Comparison of ENCODE assay signal across 10 cellular contexts in genomic region chr5:87829214-87829551, GRCh38.
DNase-seq lines count a peak whose midpoint lies in the region; ATAC-seq and TF ChIP-seq lines count a peak whose summit lies in the region.
"Had no signal": no experiment of that assay in that cellular context is flagged by ENCODE, and none has a peak within 500 bp of the region (broad histone marks: within the 10 kb centered on the region; RNA-seq: fewer than 3 reads in every experiment).

No MANE protein-coding gene starts in this region.

- H3K4me1 ChIP-seq in PC-9 (replicated peaks; ENCODE audit: insufficient read depth), result peaks cover 7% of the 10 kb centered on the region; the same call in 1 of the 2 replicates
- no peaks in the 10 kb centered on the region for H3K4me1 ChIP-seq in foreskin keratinocyte

- no peaks in the 10 kb centered on the region for H4K20me1 ChIP-seq in PC-9 (ENCODE audit: insufficient read depth)

- DNase-seq in ELR (ENCODE audit: low read depth) (peak; percentile 46), PC-9 (peak; percentile 41 to 63), fibroblast of pulmonary artery (ENCODE audit: low read depth) (peak; percentile 10), renal cortical epithelial cell (ENCODE audit: low read depth) (peak; percentile 6), foreskin keratinocyte (no peak), cerebellar cortex (ENCODE audit: low spot score) (no peak)
- no peak for DNase-seq in activated naive CD4-positive, alpha-beta T cell treated with anti-CD3 and anti-CD28 coated beads, Interleukin-2, amount 10 ng/mL, durations not matched to agents 7 days and 5 days
- DNase-seq: stimulated activated naive CD8-positive, alpha-beta T cell treated with anti-CD3 and anti-CD28 coated beads, Interleukin-15, amount 100 ng/mL, for 72 hours had no signal

- H3F3A ChIP-seq in PC-9 (ENCODE audit: insufficient read depth, low read depth), result no peaks in the 10 kb centered on the region

- POLR2A ChIA-PET in PC-9 (lab: Charles Lee; ENCODE audit: unreplicated experiment), result interaction anchor here (0.7 kb wide), 1 partner anchor 663 kb away, joined by 3 read pairs; no protein-coding TSS in a partner anchor

- H3K9me2 ChIP-seq in PC-9 (ENCODE audit: insufficient read depth), result no peaks in the 10 kb centered on the region

- H3K4me2 ChIP-seq in PC-9, result peak overlapping the region; percentile 45; the same call in 1 of the 2 replicates

- H3K36me3 ChIP-seq in PC-9 (ENCODE audit: low read depth), result no peaks in the 10 kb centered on the region

- no peak for TF ChIP-seq CTCF in PC-9 (conservative IDR thresholded peaks at IDR 0.05)
- no peak for TF ChIP-seq CTCF in fibroblast of pulmonary artery (IDR thresholded peaks at IDR 0.05; ENCODE audit: low read length, missing control alignments)
- TF ChIP-seq CTCF in foreskin keratinocyte (conservative IDR thresholded peaks at IDR 0.05), result no peak

- ATAC-seq in GM21447 (IDR thresholded peaks at IDR 0.05; ENCODE audit: unreplicated experiment), result no peak
- no peak for ATAC-seq in foreskin keratinocyte
- ATAC-seq: K562; stimulated activated naive CD8-positive, alpha-beta T cell treated with anti-CD3 and anti-CD28 coated beads, Interleukin-15, amount 100 ng/mL, for 72 hours had no signal

- no TSS peak for BruUV-seq in PC-9 (replicated peaks; lab: Mats Ljungman, UMichigan)

- H3K79me2 ChIP-seq in PC-9 (ENCODE audit: low read depth), result no peaks in the 10 kb centered on the region

- H3K36me3 Mint-ChIP-seq in activated naive CD4-positive, alpha-beta T cell treated with anti-CD3 and anti-CD28 coated beads, Interleukin-2, amount 10 ng/mL, durations not matched to agents 7 days and 5 days, result no peaks in the 10 kb centered on the region

- CTCF ChIA-PET in PC-9 (lab: Charles Lee), result interaction anchor here (0.5 kb wide), 1 partner anchor 312 kb away, joined by 16 read pairs; no protein-coding TSS in a partner anchor
- CTCF ChIA-PET in activated naive CD4-positive, alpha-beta T cell treated with anti-CD3 and anti-CD28 coated beads, Interleukin-2, amount 10 ng/mL, durations not matched to agents 7 days and 5 days (lab: Charles Lee), result no interaction called here

- H3K4me3 Mint-ChIP-seq in activated naive CD4-positive, alpha-beta T cell treated with anti-CD3 and anti-CD28 coated beads, Interleukin-2, amount 10 ng/mL, durations not matched to agents 7 days and 5 days, result no peak overlapping the region
- H3K4me3 Mint-ChIP-seq: stimulated activated naive CD8-positive, alpha-beta T cell treated with anti-CD3 and anti-CD28 coated beads, Interleukin-15, amount 100 ng/mL, for 72 hours had no signal

- no peaks in the 10 kb centered on the region for H3K4me1 Mint-ChIP-seq in activated naive CD4-positive, alpha-beta T cell treated with anti-CD3 and anti-CD28 coated beads, Interleukin-2, amount 10 ng/mL, durations not matched to agents 7 days and 5 days
- H3K4me1 Mint-ChIP-seq: stimulated activated naive CD8-positive, alpha-beta T cell treated with anti-CD3 and anti-CD28 coated beads, Interleukin-15, amount 100 ng/mL, for 72 hours had no signal

- H3K27ac Mint-ChIP-seq in activated naive CD4-positive, alpha-beta T cell treated with anti-CD3 and anti-CD28 coated beads, Interleukin-2, amount 10 ng/mL, durations not matched to agents 7 days and 5 days, result no peak overlapping the region
- H3K27ac Mint-ChIP-seq: stimulated activated naive CD8-positive, alpha-beta T cell treated with anti-CD3 and anti-CD28 coated beads, Interleukin-15, amount 100 ng/mL, for 72 hours had no signal

- H3K27me3 Mint-ChIP-seq in activated naive CD4-positive, alpha-beta T cell treated with anti-CD3 and anti-CD28 coated beads, Interleukin-2, amount 10 ng/mL, durations not matched to agents 7 days and 5 days, result no peaks in the 10 kb centered on the region
- H3K27me3 Mint-ChIP-seq: stimulated activated naive CD8-positive, alpha-beta T cell treated with anti-CD3 and anti-CD28 coated beads, Interleukin-15, amount 100 ng/mL, for 72 hours had no signal

- peaks cover 10% of the 10 kb centered on the region; the same call in 1 of the 2 replicates for H3K9me3 ChIP-seq in PC-9 (ENCODE audit: insufficient read depth, low read depth)

- H3K27me3 ChIP-seq in PC-9 (ENCODE audit: insufficient read depth, low read depth), result no peaks in the 10 kb centered on the region
- no peaks in the 10 kb centered on the region for H3K27me3 ChIP-seq in foreskin keratinocyte

- H3K4me3 ChIP-seq in PC-9 (no peak overlapping the region), fibroblast of pulmonary artery (replicated peaks; ENCODE audit: low read depth, low read length) (no peak overlapping the region)
- H3K4me3 ChIP-seq: K562 had no signal

- H3K27ac ChIP-seq in PC-9 (no peak overlapping the region), foreskin keratinocyte (no peak overlapping the region)

- intact Hi-C loops in PC-9 (cut with micrococcal nuclease; ENCODE audit: unreplicated experiment), result no loop called here

- H3K9me3 Mint-ChIP-seq in activated naive CD4-positive, alpha-beta T cell treated with anti-CD3 and anti-CD28 coated beads, Interleukin-2, amount 10 ng/mL, durations not matched to agents 7 days and 5 days, result peaks cover 6% of the 10 kb centered on the region

- no peak overlapping the region for H2AFZ ChIP-seq in PC-9

Comparison
In these comparisons a context has a peak if more than half of its experiments do, and no peak if none do; other contexts are left out.
1. DNase-seq: peak in ELR (single experiment), PC-9 (2 of 2), fibroblast of pulmonary artery (single experiment) and renal cortical epithelial cell (single experiment); none in foreskin keratinocyte (0 of 2), cerebellar cortex (single experiment) and activated naive CD4-positive, alpha-beta T cell treated with anti-CD3 and anti-CD28 coated beads, Interleukin-2, amount 10 ng/mL, durations not matched to agents 7 days and 5 days (single experiment).